Comparison of ENCODE assay signal across 15 cellular contexts in genomic region chr6:26403888-26404287, GRCh38. TPM values are rescaled to one million over a fixed set of nuclear protein-coding genes. Genes with fewer than 3 reads are reported as not detected.
DNase-seq lines count a peak whose midpoint lies in the region; ATAC-seq and TF ChIP-seq lines count a peak whose summit lies in the region.
"Had no signal": no experiment of that assay in that cellular context is flagged by ENCODE, and none has a peak within 500 bp of the region (broad histone marks: within the 10 kb centered on the region; RNA-seq: fewer than 3 reads in every experiment).

No MANE protein-coding gene starts in this region.

- no peaks in the 10 kb centered on the region for H3K9me3 ChIP-seq in IMR-90 (ENCODE audit: control insufficient read depth, insufficient read depth, low read length)
- H3K9me3 ChIP-seq: sigmoid colon, uterus had no signal

- H2AK9ac ChIP-seq in IMR-90 (replicated peaks; ENCODE audit: low read depth, low read length, poor library complexity), result no peak overlapping the region

- dilution Hi-C loops in IMR-90 (cut with HindIII; ENCODE audit: low sequenced_read_pairs, unreplicated experiment), result no loop called here

- no peak overlapping the region for H3K23ac ChIP-seq in IMR-90 (ENCODE audit: low read depth, low read length)

- no peaks in the 10 kb centered on the region for H3K27me3 Mint-ChIP-seq in T-helper 1 cell treated with Interleukin-12 subunit alpha and Interleukin-12 subunit beta and Interleukin-4 antibody, amounts not matched to agents 30 μg/mL and 1 μg/mL, for 36 hours (ENCODE audit: low read depth)
- H3K27me3 Mint-ChIP-seq in activated naive CD8-positive, alpha-beta T cell treated with anti-CD3 and anti-CD28 coated beads, Interleukin-2, amount 50 U/mL, for 24 hours, result no peaks in the 10 kb centered on the region
- no peaks in the 10 kb centered on the region for H3K27me3 Mint-ChIP-seq in naive thymus-derived CD8-positive, alpha-beta T cell
- H3K27me3 Mint-ChIP-seq: stimulated activated naive B cell treated with anti-CD40 and anti-IgM and Interleukin-4, amounts not matched to agents 10 μg/mL and 1 μg/mL and 100 μg/mL, for 72 hours had no signal

- no peak overlapping the region for H3K4ac ChIP-seq in IMR-90 (ENCODE audit: low read depth, low read length)

- H3K9me3 Mint-ChIP-seq in T-helper 1 cell treated with Interleukin-12 subunit alpha and Interleukin-12 subunit beta and Interleukin-4 antibody, amounts not matched to agents 30 μg/mL and 1 μg/mL, for 36 hours, result no peaks in the 10 kb centered on the region
- H3K9me3 Mint-ChIP-seq in activated naive CD8-positive, alpha-beta T cell treated with anti-CD3 and anti-CD28 coated beads, Interleukin-2, amount 50 U/mL, for 24 hours, result no peaks in the 10 kb centered on the region
- no peaks in the 10 kb centered on the region for H3K9me3 Mint-ChIP-seq in naive thymus-derived CD8-positive, alpha-beta T cell
- H3K9me3 Mint-ChIP-seq: stimulated activated naive B cell treated with anti-CD40 and anti-IgM and Interleukin-4, amounts not matched to agents 10 μg/mL and 1 μg/mL and 100 μg/mL, for 72 hours had no signal

- peaks cover 45% of the 10 kb centered on the region for H3K36me3 Mint-ChIP-seq in T-helper 1 cell treated with Interleukin-12 subunit alpha and Interleukin-12 subunit beta and Interleukin-4 antibody, amounts not matched to agents 30 μg/mL and 1 μg/mL, for 36 hours (ENCODE audit: low read depth)
- H3K36me3 Mint-ChIP-seq in activated naive CD8-positive, alpha-beta T cell treated with anti-CD3 and anti-CD28 coated beads, Interleukin-2, amount 50 U/mL, for 24 hours (ENCODE audit: low read depth), result peaks cover 26% of the 10 kb centered on the region
- H3K36me3 Mint-ChIP-seq in naive thymus-derived CD8-positive, alpha-beta T cell, result peaks cover 16 to 43% (median 26%) of the 10 kb centered on the region in 3 donors

- H3K14ac ChIP-seq in IMR-90 (replicated peaks; ENCODE audit: low read depth, low read length), result no peak overlapping the region

- H4K8ac ChIP-seq in IMR-90 (ENCODE audit: low read depth in 2 of 2, low read length in 2 of 2), result no peak overlapping the region

- no peak for DNase-seq in T-helper 1 cell
- DNase-seq in IMR-90, result no peak
- no peak for DNase-seq in activated naive CD8-positive, alpha-beta T cell treated with anti-CD3 and anti-CD28 coated beads, Interleukin-2, amount 50 U/mL, for 24 hours
- DNase-seq in naive thymus-derived CD8-positive, alpha-beta T cell, result no peak
- no peak for DNase-seq in HK-2 (ENCODE audit: unreplicated experiment)
- no peak for DNase-seq in NCI-H1048 (lab: John Stamatoyannopoulos, UW)
- DNase-seq: 8988T; dorsolateral prefrontal cortex; left ventricle myocardium superior; nucleus accumbens; sigmoid colon; stimulated activated naive B cell treated with anti-CD40 and anti-IgM and Interleukin-4, amounts not matched to agents 10 μg/mL and 1 μg/mL and 100 μg/mL, for 72 hours; uterus had no signal

- no peak for ATAC-seq in IMR-90 (ENCODE audit: low read depth)
- ATAC-seq in activated naive CD8-positive, alpha-beta T cell treated with anti-CD3 and anti-CD28 coated beads, Interleukin-2, amount 50 U/mL, for 24 hours, result no peak
- ATAC-seq in naive thymus-derived CD8-positive, alpha-beta T cell, result no peak
- no peak for ATAC-seq in HG03139 (IDR thresholded peaks at IDR 0.05; ENCODE audit: unreplicated experiment)
- ATAC-seq: left ventricle myocardium superior; stimulated activated naive B cell treated with anti-CD40 and anti-IgM and Interleukin-4, amounts not matched to agents 10 μg/mL and 1 μg/mL and 100 μg/mL, for 72 hours had no signal

- POLR2A ChIA-PET in IMR-90 (lab: Charles Lee; ENCODE audit: unreplicated experiment), result no interaction called here
- POLR2A ChIA-PET in naive thymus-derived CD8-positive, alpha-beta T cell (lab: Charles Lee), result interaction anchor here (0.9 to 1.4 kb wide), 2 partner anchors 9 to 10 kb away, joined by 3 read pairs; no protein-coding TSS in a partner anchor

- no peak overlapping the region for H3K56ac ChIP-seq in IMR-90 (ENCODE audit: extremely low read depth, insufficient read depth, low read length)

- H3K79me1 ChIP-seq in IMR-90 (ENCODE audit: low read depth in 1 of 2, low read length in 2 of 2), result peaks cover 0 to 6% of the 10 kb centered on the region in 2 experiments; a peak in 2 of 4 replicates

- WGBS in IMR-90 (ENCODE audit: extremely low coverage in 2 of 2, insufficient read length in 1 of 2), 2 experiments, result no CpG with 5 or more reads among the region's 3 CpGs

- H4K20me1 ChIP-seq in IMR-90 (ENCODE audit: insufficient read depth, low read length), result no peaks in the 10 kb centered on the region

- H3K27ac Mint-ChIP-seq in T-helper 1 cell treated with Interleukin-12 subunit alpha and Interleukin-12 subunit beta and Interleukin-4 antibody, amounts not matched to agents 30 μg/mL and 1 μg/mL, for 36 hours, result peak overlapping the region; percentile 17
- peak overlapping the region; percentile 13 for H3K27ac Mint-ChIP-seq in activated naive CD8-positive, alpha-beta T cell treated with anti-CD3 and anti-CD28 coated beads, Interleukin-2, amount 50 U/mL, for 24 hours
- peak overlapping the region in 9 of 10 donors; percentile 40 to 100 (median 83) for H3K27ac Mint-ChIP-seq in naive thymus-derived CD8-positive, alpha-beta T cell

- no TSS peak for BruUV-seq in IMR-90 (replicated peaks; lab: Mats Ljungman, UMichigan)

- no peak for TF ChIP-seq POLR2A in IMR-90 (IDR thresholded peaks at IDR 0.05; ENCODE audit: low read depth, low read length)

- no peak for TF ChIP-seq CTCF in IMR-90 (conservative IDR thresholded peaks at IDR 0.05; ENCODE audit: low read depth, low read length)

- peaks cover 38% of the 10 kb centered on the region for H3K4me1 Mint-ChIP-seq in T-helper 1 cell treated with Interleukin-12 subunit alpha and Interleukin-12 subunit beta and Interleukin-4 antibody, amounts not matched to agents 30 μg/mL and 1 μg/mL, for 36 hours (ENCODE audit: low read depth)
- peaks cover 63% of the 10 kb centered on the region for H3K4me1 Mint-ChIP-seq in activated naive CD8-positive, alpha-beta T cell treated with anti-CD3 and anti-CD28 coated beads, Interleukin-2, amount 50 U/mL, for 24 hours
- peaks cover 38 to 74% (median 64%) of the 10 kb centered on the region in 4 donors for H3K4me1 Mint-ChIP-seq in naive thymus-derived CD8-positive, alpha-beta T cell

- H2BK20ac ChIP-seq in IMR-90 (ENCODE audit: low read depth, low read length), result no peak overlapping the region

- no peak overlapping the region for H3K27ac ChIP-seq in IMR-90 (ENCODE audit: insufficient read depth, low read length)
- H3K27ac ChIP-seq: dorsolateral prefrontal cortex, sigmoid colon, uterus had no signal

- TF ChIP-seq RAD21 in IMR-90 (IDR thresholded peaks at IDR 0.05; ENCODE audit: low read length), result no peak

- CTCF ChIA-PET in IMR-90 (lab: Yijun Ruan, JAX), result no interaction called here

- no peak overlapping the region; the same call in 1 of the 2 replicates for H4K5ac ChIP-seq in IMR-90 (ENCODE audit: low read depth, low read length)

- H3K4me2 ChIP-seq in IMR-90 (ENCODE audit: low read depth, low read length), result peak overlapping the region; percentile 46; the same call in 1 of the 2 replicates

- H2AK5ac ChIP-seq in IMR-90 (ENCODE audit: low read depth, low read length), result no peak overlapping the region

- no peak overlapping the region for H3K4me3 ChIP-seq in IMR-90 (ENCODE audit: insufficient read depth, low read depth, low read length)
- H3K4me3 ChIP-seq: sigmoid colon, uterus had no signal

- H2BK15ac ChIP-seq in IMR-90 (ENCODE audit: low read depth, low read length), result no peak overlapping the region

- no peak overlapping the region for H2AFZ ChIP-seq in IMR-90 (replicated peaks; ENCODE audit: low read length, poor library complexity)

- H2BK120ac ChIP-seq in IMR-90 (ENCODE audit: low read depth, low read length), result no peak overlapping the region

- no peak overlapping the region for H3K18ac ChIP-seq in IMR-90 (ENCODE audit: low read depth, low read length)

- intact Hi-C loops in IMR-90 (cut with micrococcal nuclease), result loop anchor here (5.0 kb wide), 1 partner anchor 62 kb away; no protein-coding TSS in a partner anchor

- peak overlapping the region; percentile 79 for H3K4me3 Mint-ChIP-seq in T-helper 1 cell treated with Interleukin-12 subunit alpha and Interleukin-12 subunit beta and Interleukin-4 antibody, amounts not matched to agents 30 μg/mL and 1 μg/mL, for 36 hours
- peak overlapping the region; percentile 40 for H3K4me3 Mint-ChIP-seq in activated naive CD8-positive, alpha-beta T cell treated with anti-CD3 and anti-CD28 coated beads, Interleukin-2, amount 50 U/mL, for 24 hours
- H3K4me3 Mint-ChIP-seq in naive thymus-derived CD8-positive, alpha-beta T cell, result peak overlapping the region; percentile 93 to 100 (median 98)

- in situ Hi-C loops in IMR-90 (cut with MboI; ENCODE audit: low sequenced_read_pairs), result no loop called here

- no peak overlapping the region for H2BK5ac ChIP-seq in IMR-90 (ENCODE audit: low read depth, low read length, poor library complexity, severe bottlenecking)

- no peak overlapping the region for H3K9ac ChIP-seq in IMR-90 (ENCODE audit: low read depth, low read length)

- H4K91ac ChIP-seq in IMR-90 (ENCODE audit: insufficient read depth, low read depth, low read length), result no peak overlapping the region

- H3K27me3 ChIP-seq in IMR-90 (ENCODE audit: control insufficient read depth, insufficient read depth, low read length), result no peaks in the 10 kb centered on the region
- H3K27me3 ChIP-seq: dorsolateral prefrontal cortex, sigmoid colon, uterus had no signal

- peaks cover 6% of the 10 kb centered on the region for H3K36me3 ChIP-seq in IMR-90 (ENCODE audit: control insufficient read depth, insufficient read depth, low read length)
- H3K36me3 ChIP-seq: uterus had no signal

- H3K9me1 ChIP-seq in IMR-90 (ENCODE audit: insufficient read depth, low read length), result peaks cover 10% of the 10 kb centered on the region

- H3K4me1 ChIP-seq in IMR-90 (ENCODE audit: control insufficient read depth, insufficient read depth, low read length), result peaks cover 5% of the 10 kb centered on the region; the same call in 1 of the 2 replicates
- H3K4me1 ChIP-seq: uterus had no signal

RNA-seq across cellular contexts. Expression of gene BTN3A1, which starts 1.8 kb away (rescaled TPM):
- 15.3 and 16.5 TPM in 2 replicates for total RNA-seq in IMR-90 (2012; rRNA removed)
- 9.8 and 14.4 TPM in 2 replicates for polyA plus RNA-seq in IMR-90 (2012; rRNA removed)
- polyA plus RNA-seq in IMR-90 (2012; cell fraction: cytosol; rRNA removed), result 5.7 and 11.5 TPM in 2 replicates
- 23.3 and 47.1 TPM in 2 replicates for polyA plus RNA-seq in IMR-90 (2012; cell fraction: nucleus; rRNA removed; ENCODE audit: low replicate concordance)
- 100 to 1,000 TPM; 245 to 250 TPM for total RNA-seq in naive thymus-derived CD8-positive, alpha-beta T cell
- 10 to 100 TPM; 39.8 to 63.0 (median 47.3) TPM for polyA plus RNA-seq in naive thymus-derived CD8-positive, alpha-beta T cell

RNA-seq across cellular contexts. Expression of gene BTN2A2, which starts 21.0 kb away (rescaled TPM):
- 10.6 and 12.5 TPM in 2 replicates for total RNA-seq in IMR-90 (2012; rRNA removed)
- polyA plus RNA-seq in IMR-90 (2012; rRNA removed), result 9.8 and 15.2 TPM in 2 replicates
- polyA plus RNA-seq in IMR-90 (2012; cell fraction: cytosol; rRNA removed), result 4.9 and 6.3 TPM in 2 replicates
- polyA plus RNA-seq in IMR-90 (2012; cell fraction: nucleus; rRNA removed; ENCODE audit: low replicate concordance), result 27.6 and 53.1 TPM in 2 replicates
- total RNA-seq in naive thymus-derived CD8-positive, alpha-beta T cell, result 10 to 100 TPM; 24.6 to 26.8 TPM
- 1 to 10 TPM; 2.3 to 5.8 (median 2.7) TPM for polyA plus RNA-seq in naive thymus-derived CD8-positive, alpha-beta T cell

RNA-seq across cellular contexts. Expression of gene BTN3A3, which starts 36.4 kb away (rescaled TPM):
- total RNA-seq in IMR-90 (2012; rRNA removed), result 14.4 and 15.8 TPM in 2 replicates
- polyA plus RNA-seq in IMR-90 (2012; rRNA removed), result 12.4 and 14.8 TPM in 2 replicates
- polyA plus RNA-seq in IMR-90 (2012; cell fraction: cytosol; rRNA removed), result 6.3 and 10.8 TPM in 2 replicates
- 13.9 and 51.5 TPM in 2 replicates for polyA plus RNA-seq in IMR-90 (2012; cell fraction: nucleus; rRNA removed; ENCODE audit: low replicate concordance)
- total RNA-seq in naive thymus-derived CD8-positive, alpha-beta T cell, result 100 to 1,000 TPM; 203 to 208 TPM
- polyA plus RNA-seq in naive thymus-derived CD8-positive, alpha-beta T cell, result 10 to 100 TPM; 65.0 to 80.2 (median 79.3) TPM

RNA-seq across cellular contexts. Expression of gene BTN3A2, which starts 38.9 kb away (rescaled TPM):
- 17.2 and 20.4 TPM in 2 replicates for total RNA-seq in IMR-90 (2012; rRNA removed)
- polyA plus RNA-seq in IMR-90 (2012; rRNA removed), result 14.8 and 15.7 TPM in 2 replicates
- polyA plus RNA-seq in IMR-90 (2012; cell fraction: cytosol; rRNA removed), result 7.4 and 12.2 TPM in 2 replicates
- 9.8 and 25.8 TPM in 2 replicates for polyA plus RNA-seq in IMR-90 (2012; cell fraction: nucleus; rRNA removed; ENCODE audit: low replicate concordance)
- 100 to 1,000 TPM; 148 to 158 TPM for total RNA-seq in naive thymus-derived CD8-positive, alpha-beta T cell
- 100 to 1,000 TPM; 119 to 160 (median 151) TPM for polyA plus RNA-seq in naive thymus-derived CD8-positive, alpha-beta T cell

RNA-seq across cellular contexts. Expression of gene BTN2A1, which starts 53.9 kb away (rescaled TPM):
- total RNA-seq in IMR-90 (2012; rRNA removed), result 11.4 and 13.6 TPM in 2 replicates
- polyA plus RNA-seq in IMR-90 (2012; rRNA removed), result 37.9 and 40.2 TPM in 2 replicates
- polyA plus RNA-seq in IMR-90 (2012; cell fraction: cytosol; rRNA removed), result 18.8 and 24.5 TPM in 2 replicates
- 44.0 and 69.0 TPM in 2 replicates for polyA plus RNA-seq in IMR-90 (2012; cell fraction: nucleus; rRNA removed; ENCODE audit: low replicate concordance)
- total RNA-seq in naive thymus-derived CD8-positive, alpha-beta T cell, result 10 to 100 TPM; 59.0 to 63.6 TPM
- polyA plus RNA-seq in naive thymus-derived CD8-positive, alpha-beta T cell, result 10 to 100 TPM in 2 of 3 donors, 1 to 10 TPM in 1; 9.6 to 13.7 (median 11.6) TPM

Comparison
In these comparisons a context has a peak if more than half of its experiments do, and no peak if none do; other contexts are left out.
1. H3K27ac Mint-ChIP-seq: peak in every context shown above with its lines; median percentile 83 in naive thymus-derived CD8-positive, alpha-beta T cell; 17 in T-helper 1 cell treated with Interleukin-12 subunit alpha and Interleukin-12 subunit beta and Interleukin-4 antibody, amounts not matched to agents 30 μg/mL and 1 μg/mL, for 36 hours; 13 in activated naive CD8-positive, alpha-beta T cell treated with anti-CD3 and anti-CD28 coated beads, Interleukin-2, amount 50 U/mL, for 24 hours.
2. H3K4me3 Mint-ChIP-seq: peak in every context shown above with its lines; median percentile 98 in naive thymus-derived CD8-positive, alpha-beta T cell; 79 in T-helper 1 cell treated with Interleukin-12 subunit alpha and Interleukin-12 subunit beta and Interleukin-4 antibody, amounts not matched to agents 30 μg/mL and 1 μg/mL, for 36 hours; 40 in activated naive CD8-positive, alpha-beta T cell treated with anti-CD3 and anti-CD28 coated beads, Interleukin-2, amount 50 U/mL, for 24 hours.
3. RNA of gene BTN3A1, which starts 1.8 kb away (total RNA-seq): 245 to 250 TPM in naive thymus-derived CD8-positive, alpha-beta T cell; 15.3 to 16.5 TPM in IMR-90; every median in the first group is over 10 times any median in the second.
4. RNA of gene BTN3A3, which starts 36.4 kb away (total RNA-seq): 203 to 208 TPM in naive thymus-derived CD8-positive, alpha-beta T cell; 14.4 to 15.8 TPM in IMR-90; every median in the first group is over 10 times any median in the second.